ENCODE assay signal across 15 cellular contexts in the genomic region with DNA sequence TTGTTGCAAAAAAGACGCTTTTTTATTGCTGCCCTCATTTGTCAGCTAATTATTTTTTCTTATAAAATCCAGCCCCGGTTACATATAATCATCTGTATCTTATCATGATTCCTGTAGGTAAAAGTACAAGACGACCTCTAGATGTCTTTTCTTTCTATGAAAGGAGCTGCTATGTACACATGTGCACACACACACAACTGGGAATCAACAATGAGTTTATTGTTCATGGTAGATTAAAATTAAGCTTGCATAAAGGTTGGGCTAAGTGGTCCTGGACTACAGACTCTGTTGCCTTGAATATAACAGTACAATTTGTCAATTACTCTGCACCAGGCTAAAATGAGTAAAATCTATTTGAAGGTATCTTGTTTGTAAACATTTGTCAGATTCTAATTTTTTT.
"Had no signal": no experiment of that assay in that cellular context is flagged by ENCODE, and none has a peak within 500 bp of the region (broad histone marks: within the 10 kb centered on the region; RNA-seq: fewer than 3 reads in every experiment).

No MANE protein-coding gene starts in this region.

- H3K4me3 Mint-ChIP-seq: activated CD4-positive, alpha-beta T cell treated with anti-CD3 and anti-CD28 coated beads, Interleukin-2, amount 10 ng/mL, durations not matched to agents 7 days and 5 days; activated CD8-positive, alpha-beta T cell treated with anti-CD3 and anti-CD28 coated beads, Interleukin-2, amount 10 ng/mL, durations not matched to agents 7 days and 5 days; activated T-cell treated with anti-CD3 and anti-CD28 coated beads, Interleukin-2, amount 50 U/mL, for 4 hours; stimulated activated naive CD8-positive, alpha-beta T cell treated with anti-CD3 and anti-CD28 coated beads, Interleukin-15, amount 100 ng/mL, for 72 hours; T-helper 1 cell treated with Interleukin-12 subunit alpha and Interleukin-12 subunit beta and Interleukin-4 antibody, amounts not matched to agents 30 μg/mL and 1 μg/mL, for 36 hours had no signal

- H3K4me1 ChIP-seq: foreskin keratinocyte, right lobe of liver, upper lobe of right lung had no signal

- H3K9me3 ChIP-seq: right lobe of liver, thoracic aorta, upper lobe of right lung had no signal

- H3K4me1 Mint-ChIP-seq: stimulated activated naive CD8-positive, alpha-beta T cell treated with anti-CD3 and anti-CD28 coated beads, Interleukin-15, amount 100 ng/mL, for 72 hours had no signal

- H3K27ac ChIP-seq: epithelial cell of prostate, foreskin keratinocyte, right lobe of liver, thoracic aorta, upper lobe of right lung had no signal

- DNase-seq: activated CD4-positive, alpha-beta T cell treated with anti-CD3 and anti-CD28 coated beads, Interleukin-2, amount 10 ng/mL, durations not matched to agents 7 days and 5 days; activated CD8-positive, alpha-beta T cell treated with anti-CD3 and anti-CD28 coated beads, Interleukin-2, amount 10 ng/mL, durations not matched to agents 7 days and 5 days; activated effector memory CD4-positive, alpha-beta T cell treated with Interleukin-2 at 50 U/mL for 16 hours; activated naive CD4-positive, alpha-beta T cell treated with anti-CD3 and anti-CD28 coated beads, Interleukin-2, amount 50 U/mL, for 16 hours; activated T-cell treated with anti-CD3 and anti-CD28 coated beads, Interleukin-2, amount 50 U/mL, for 4 hours; foreskin keratinocyte; islet precursor cell; right lobe of liver; small intestine; stimulated activated CD4-positive, alpha-beta T cell treated with anti-CD3 and anti-CD28 coated beads, Interleukin-4, amount 100 ng/mL, for 1 hour; stimulated activated naive CD8-positive, alpha-beta T cell treated with anti-CD3 and anti-CD28 coated beads, Interleukin-15, amount 100 ng/mL, for 72 hours; upper lobe of right lung had no signal

- H3K9me3 Mint-ChIP-seq: activated CD4-positive, alpha-beta T cell treated with anti-CD3 and anti-CD28 coated beads, Interleukin-2, amount 10 ng/mL, durations not matched to agents 7 days and 5 days; activated T-cell treated with anti-CD3 and anti-CD28 coated beads, Interleukin-2, amount 50 U/mL, for 4 hours; stimulated activated naive CD8-positive, alpha-beta T cell treated with anti-CD3 and anti-CD28 coated beads, Interleukin-15, amount 100 ng/mL, for 72 hours; T-helper 1 cell treated with Interleukin-12 subunit alpha and Interleukin-12 subunit beta and Interleukin-4 antibody, amounts not matched to agents 30 μg/mL and 1 μg/mL, for 36 hours had no signal

- H3K27me3 Mint-ChIP-seq: activated CD4-positive, alpha-beta T cell treated with anti-CD3 and anti-CD28 coated beads, Interleukin-2, amount 10 ng/mL, durations not matched to agents 7 days and 5 days; stimulated activated naive CD8-positive, alpha-beta T cell treated with anti-CD3 and anti-CD28 coated beads, Interleukin-15, amount 100 ng/mL, for 72 hours had no signal

- H3K27me3 ChIP-seq: foreskin keratinocyte, right lobe of liver, upper lobe of right lung had no signal

- H3K27ac Mint-ChIP-seq: activated CD4-positive, alpha-beta T cell treated with anti-CD3 and anti-CD28 coated beads, Interleukin-2, amount 10 ng/mL, durations not matched to agents 7 days and 5 days; activated CD8-positive, alpha-beta T cell treated with anti-CD3 and anti-CD28 coated beads, Interleukin-2, amount 10 ng/mL, durations not matched to agents 7 days and 5 days; stimulated activated naive CD8-positive, alpha-beta T cell treated with anti-CD3 and anti-CD28 coated beads, Interleukin-15, amount 100 ng/mL, for 72 hours; T-helper 1 cell treated with Interleukin-12 subunit alpha and Interleukin-12 subunit beta and Interleukin-4 antibody, amounts not matched to agents 30 μg/mL and 1 μg/mL, for 36 hours had no signal

- H3K4me3 ChIP-seq: right lobe of liver, thoracic aorta, upper lobe of right lung had no signal

- H3K36me3 ChIP-seq: thoracic aorta had no signal
